31 cellular contexts compared by ENCODE assay signal in the genomic region with DNA sequence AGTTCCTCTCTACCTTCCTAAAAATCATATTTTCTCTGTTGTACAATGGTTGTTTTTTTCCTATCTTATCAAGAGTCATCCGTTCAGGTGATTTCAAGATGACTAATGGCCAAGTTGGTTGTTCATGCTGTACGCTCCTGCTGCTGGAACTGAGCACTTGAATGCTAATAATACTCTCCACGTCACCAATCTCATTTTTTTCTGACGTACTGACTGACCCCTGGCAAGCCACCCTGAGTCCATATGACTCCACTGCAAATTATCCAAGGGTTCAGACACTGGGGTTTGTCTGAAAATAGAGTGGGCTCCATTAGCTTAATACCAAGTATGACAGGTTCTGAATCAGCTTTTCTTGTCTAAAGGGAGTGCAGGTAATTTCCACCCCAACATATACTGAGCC. TPM values are rescaled to one million over a fixed set of nuclear protein-coding genes. Genes with fewer than 3 reads are reported as not detected.
DNase-seq lines count a peak whose midpoint lies in the region; ATAC-seq, FAIRE-seq and TF ChIP-seq lines count a peak whose summit lies in the region.
"Had no signal": no experiment of that assay in that cellular context is flagged by ENCODE, and none has a peak within 500 bp of the region (broad histone marks: within the 10 kb centered on the region; RNA-seq: fewer than 3 reads in every experiment).

No MANE protein-coding gene starts in this region.

- 34% methylated on average over 4 of the region's 4 CpGs for WGBS in right cardiac atrium

- no peaks in the 10 kb centered on the region for H3K9me3 ChIP-seq in right cardiac atrium (ENCODE audit: control insufficient read depth, low read length)
- H3K9me3 ChIP-seq: BE2C, BLaER1 had no signal

- FAIRE-seq in bronchial epithelial cell (lab: Jason Lieb, UNC): no peak
- FAIRE-seq: A204.1, GM12878, GM12892, GM18507 had no signal

- H3K27me3 ChIP-seq in right cardiac atrium (ENCODE audit: control insufficient read depth, insufficient read depth): no peaks in the 10 kb centered on the region
- no peaks in the 10 kb centered on the region for H3K27me3 ChIP-seq in bronchial epithelial cell (ENCODE audit: control insufficient read depth, insufficient read depth, low read length)
- H3K27me3 ChIP-seq: BE2C had no signal

- H3K4me1 ChIP-seq in right cardiac atrium (ENCODE audit: control insufficient read depth, insufficient read depth, low read length): no peaks in the 10 kb centered on the region
- H3K4me1 ChIP-seq: BE2C, BLaER1 had no signal

- H3K4me3 ChIP-seq in right cardiac atrium (ENCODE audit: low read length): no peak overlapping the region
- no peak overlapping the region for H3K4me3 ChIP-seq in bronchial epithelial cell (ENCODE audit: low read depth, low read length)
- H3K4me3 ChIP-seq: BLaER1, GM12878 had no signal

- intact Hi-C loops in left ventricle myocardium superior (cut with micrococcal nuclease): no loop called here
- intact Hi-C loops in right cardiac atrium (cut with DNase I): loop anchor here in 1 of 4 donors (10.0 kb wide), 1 partner anchor 520 kb away; no protein-coding TSS in a partner anchor

- H3K27ac ChIP-seq in right cardiac atrium (ENCODE audit: low read length): no peak overlapping the region
- H3K27ac ChIP-seq: BLaER1 had no signal

- H3K36me3 ChIP-seq in bronchial epithelial cell (ENCODE audit: control insufficient read depth, insufficient read depth, low read length): no peaks in the 10 kb centered on the region
- H3K36me3 ChIP-seq: BE2C, BLaER1 had no signal

- ATAC-seq in left ventricle myocardium superior (peak; percentile 22), right cardiac atrium (no peak), HG02938 (IDR thresholded peaks at IDR 0.05; ENCODE audit: unreplicated experiment) (no peak)
- ATAC-seq: GM12878 had no signal

- DNase-seq in left ventricle myocardium superior: no peak
- no peak for DNase-seq in right cardiac atrium
- peak; percentile 6 for DNase-seq in RKO (ENCODE audit: low spot score)
- DNase-seq in bronchial epithelial cell (ENCODE audit: low read depth): peak; percentile 4
- no peak for DNase-seq in stimulated activated CD4-positive, alpha-beta T cell treated with anti-CD3 and anti-CD28 coated beads, Interleukin-4, amount 100 ng/mL, for 1 hour
- DNase-seq: 8988T; ACHN; BE2C; C1 segment of cervical spinal cord; CD4-positive, alpha-beta memory T cell; CD4-positive, CD25-positive, alpha-beta regulatory T cell; CD8-positive, alpha-beta memory T cell; COR-L47; DMS 273 treated with DMSO at 0.1 percent for 48 hours; DMS153; DMS53; DMS79; DND-41; EL; GDM1 had no signal

- TF ChIP-seq CTCF in bronchial epithelial cell (IDR thresholded peaks at IDR 0.05; ENCODE audit: insufficient read depth, low read length, severe bottlenecking): no peak

RNA-seq across cellular contexts. Expression of a gene that starts 21.1 kb away (rescaled TPM):
- total RNA-seq in left ventricle myocardium superior: not detected
- total RNA-seq in right cardiac atrium: not detected
- not detected for polyA plus RNA-seq in right cardiac atrium
- not detected in 2 replicates for total RNA-seq in bronchial epithelial cell
- total RNA-seq: A673; CD4-positive, alpha-beta memory T cell; CD4-positive, CD25-positive, alpha-beta regulatory T cell; CD8-positive, alpha-beta memory T cell; Daoy; G401; GM12878 had no signal
- polyA plus RNA-seq: AG04450; CD14-positive monocyte; CD4-positive, alpha-beta memory T cell; CD4-positive, CD25-positive, alpha-beta regulatory T cell; CD8-positive, alpha-beta memory T cell had no signal

Comparison
In these comparisons a context has a peak if more than half of its experiments do, and no peak if none do; other contexts are left out.
1. DNase-seq: peak in RKO (single experiment) and bronchial epithelial cell (single experiment); none in left ventricle myocardium superior (single experiment), right cardiac atrium (0 of 3) and stimulated activated CD4-positive, alpha-beta T cell treated with anti-CD3 and anti-CD28 coated beads, Interleukin-4, amount 100 ng/mL, for 1 hour (single experiment).